ENCODE assay signal across 24 cellular contexts in genomic region chr4:113872426-113873260, GRCh38.
DNase-seq lines count a peak whose midpoint lies in the region; ATAC-seq and TF ChIP-seq lines count a peak whose summit lies in the region.
"Had no signal": no experiment of that assay in that cellular context is flagged by ENCODE, and none has a peak within 500 bp of the region (broad histone marks: within the 10 kb centered on the region; RNA-seq: fewer than 3 reads in every experiment).

No MANE protein-coding gene starts in this region.

- H3K4me3 Mint-ChIP-seq in chondrocyte (ENCODE audit: unreplicated experiment) = no peak overlapping the region
- H3K4me3 Mint-ChIP-seq in stimulated activated memory B cell treated with anti-CD40 and anti-IgM and Interleukin-4, amounts not matched to agents 10 μg/mL and 1 μg/mL and 100 μg/mL, for 72 hours = no peak overlapping the region
- H3K4me3 Mint-ChIP-seq: activated CD4-positive, alpha-beta T cell treated with anti-CD3 and anti-CD28 coated beads, Interleukin-2, amount 10 ng/mL, durations not matched to agents 7 days and 5 days; activated naive CD8-positive, alpha-beta T cell treated with anti-CD3 and anti-CD28 coated beads, Interleukin-2, amount 10 ng/mL, durations not matched to agents 7 days and 5 days; brain; natural killer cell treated with Interleukin-12 subunit alpha and Interleukin-12 subunit beta and Interleukin-15 and Interleukin-18, amount 100 ng/mL, for 72 hours; T-helper 1 cell treated with Interleukin-12 subunit alpha and Interleukin-12 subunit beta and Interleukin-4 antibody, amounts not matched to agents 30 μg/mL and 1 μg/mL, for 36 hours had no signal

- H3K9me3 Mint-ChIP-seq in chondrocyte (ENCODE audit: low read depth) = peaks cover 3% of the 10 kb centered on the region
- peaks cover 8% of the 10 kb centered on the region for H3K9me3 Mint-ChIP-seq in stimulated activated memory B cell treated with anti-CD40 and anti-IgM and Interleukin-4, amounts not matched to agents 10 μg/mL and 1 μg/mL and 100 μg/mL, for 72 hours
- H3K9me3 Mint-ChIP-seq: brain; natural killer cell treated with Interleukin-12 subunit alpha and Interleukin-12 subunit beta and Interleukin-15 and Interleukin-18, amount 100 ng/mL, for 72 hours had no signal

- TF ChIP-seq CTCF in chondrocyte (IDR thresholded peaks at IDR 0.05) = no peak

- ATAC-seq in HG03045 (IDR thresholded peaks at IDR 0.05; ENCODE audit: unreplicated experiment) = no peak
- ATAC-seq in stimulated activated memory B cell treated with anti-CD40 and anti-IgM and Interleukin-4, amounts not matched to agents 10 μg/mL and 1 μg/mL and 100 μg/mL, for 72 hours = no peak
- ATAC-seq: gastroesophageal sphincter; left colon; natural killer cell treated with Interleukin-12 subunit alpha and Interleukin-12 subunit beta and Interleukin-15 and Interleukin-18, amount 100 ng/mL, for 72 hours; Panc1; sciatic nerve had no signal

- DNase-seq in EH (ENCODE audit: low read depth) = peak; percentile 37
- peak; percentile 7 for DNase-seq in M059J (ENCODE audit: low read depth)
- no peak for DNase-seq in chondrocyte (ENCODE audit: low spot score)
- DNase-seq in myocyte (ENCODE audit: low read depth) = peak; percentile 84
- DNase-seq in NCI-H1092 (lab: John Stamatoyannopoulos, UW) = no peak
- no peak for DNase-seq in NCI-H446 (lab: John Stamatoyannopoulos, UW)
- DNase-seq: activated CD4-positive, alpha-beta T cell treated with anti-CD3 and anti-CD28 coated beads, Interleukin-2, amount 10 ng/mL, durations not matched to agents 7 days and 5 days; activated naive CD8-positive, alpha-beta T cell treated with anti-CD3 and anti-CD28 coated beads, Interleukin-2, amount 10 ng/mL, durations not matched to agents 7 days and 5 days; esophagus squamous epithelium; left colon; NCI-H1105 treated with DMSO at 0.1 percent for 48 hours; NCI-H2029 treated with DMSO at 0.1 percent for 48 hours; NCI-H345; NK-92 treated with Interleukin-12 subunit alpha and Interleukin-12 subunit beta, amount 100 ng/mL, for 24 hours; ovary; stimulated activated CD4-positive, alpha-beta T cell treated with anti-CD3 and anti-CD28 coated beads, Interleukin-15, amount 100 ng/mL, for 24 hours had no signal

- peak overlapping the region; percentile 81 for H3K27ac Mint-ChIP-seq in chondrocyte (ENCODE audit: unreplicated experiment)
- H3K27ac Mint-ChIP-seq in stimulated activated memory B cell treated with anti-CD40 and anti-IgM and Interleukin-4, amounts not matched to agents 10 μg/mL and 1 μg/mL and 100 μg/mL, for 72 hours = no peak overlapping the region
- H3K27ac Mint-ChIP-seq: activated CD4-positive, alpha-beta T cell treated with anti-CD3 and anti-CD28 coated beads, Interleukin-2, amount 10 ng/mL, durations not matched to agents 7 days and 5 days; activated naive CD8-positive, alpha-beta T cell treated with anti-CD3 and anti-CD28 coated beads, Interleukin-2, amount 10 ng/mL, durations not matched to agents 7 days and 5 days; brain; natural killer cell treated with Interleukin-12 subunit alpha and Interleukin-12 subunit beta and Interleukin-15 and Interleukin-18, amount 100 ng/mL, for 72 hours; T-helper 1 cell treated with Interleukin-12 subunit alpha and Interleukin-12 subunit beta and Interleukin-4 antibody, amounts not matched to agents 30 μg/mL and 1 μg/mL, for 36 hours had no signal

- H3K36me3 Mint-ChIP-seq in chondrocyte (ENCODE audit: low read depth) = peaks cover 11% of the 10 kb centered on the region
- H3K36me3 Mint-ChIP-seq in stimulated activated memory B cell treated with anti-CD40 and anti-IgM and Interleukin-4, amounts not matched to agents 10 μg/mL and 1 μg/mL and 100 μg/mL, for 72 hours = peaks cover 5% of the 10 kb centered on the region
- H3K36me3 Mint-ChIP-seq: brain; natural killer cell treated with Interleukin-12 subunit alpha and Interleukin-12 subunit beta and Interleukin-15 and Interleukin-18, amount 100 ng/mL, for 72 hours had no signal

- H3K27me3 Mint-ChIP-seq in chondrocyte (ENCODE audit: low read depth) = no peaks in the 10 kb centered on the region
- H3K27me3 Mint-ChIP-seq in stimulated activated memory B cell treated with anti-CD40 and anti-IgM and Interleukin-4, amounts not matched to agents 10 μg/mL and 1 μg/mL and 100 μg/mL, for 72 hours = no peaks in the 10 kb centered on the region
- H3K27me3 Mint-ChIP-seq: activated CD4-positive, alpha-beta T cell treated with anti-CD3 and anti-CD28 coated beads, Interleukin-2, amount 10 ng/mL, durations not matched to agents 7 days and 5 days; brain had no signal

- H3K4me1 Mint-ChIP-seq in chondrocyte (ENCODE audit: low read depth) = peaks cover 32% of the 10 kb centered on the region
- peaks cover 15% of the 10 kb centered on the region for H3K4me1 Mint-ChIP-seq in stimulated activated memory B cell treated with anti-CD40 and anti-IgM and Interleukin-4, amounts not matched to agents 10 μg/mL and 1 μg/mL and 100 μg/mL, for 72 hours
- H3K4me1 Mint-ChIP-seq: brain had no signal

Comparison
In these comparisons a context has a peak if more than half of its experiments do, and no peak if none do; other contexts are left out.
1. DNase-seq: peak in EH (single experiment), M059J (single experiment) and myocyte (single experiment); none in chondrocyte (single experiment), NCI-H1092 (single experiment) and NCI-H446 (0 of 2).